ENCODE assay signal across 16 cellular contexts in genomic region chr12:49616533-49617219, GRCh38. TPM values are rescaled to one million over a fixed set of nuclear protein-coding genes. Genes with fewer than 3 reads are reported as not detected.
"Had no signal": no experiment of that assay in that cellular context is flagged by ENCODE, and none has a peak within 500 bp of the region (broad histone marks: within the 10 kb centered on the region; RNA-seq: fewer than 3 reads in every experiment).

No MANE protein-coding gene starts in this region.

- H3K27ac Mint-ChIP-seq: activated CD4-positive, alpha-beta memory T cell treated with anti-CD3 and anti-CD28 coated beads for 36 hours; activated CD4-positive, alpha-beta T cell treated with anti-CD3 and anti-CD28 coated beads for 36 hours; activated naive CD8-positive, alpha-beta T cell; effector memory CD8-positive, alpha-beta T cell; nephron progenitor cell had no signal

- H3K36me3 ChIP-seq: spleen had no signal

- H3K27ac ChIP-seq: foreskin keratinocyte, spleen had no signal

- FAIRE-seq: islet of Langerhans had no signal

- H3K27me3 ChIP-seq: foreskin keratinocyte had no signal

- DNase-seq: activated CD4-positive, alpha-beta memory T cell treated with anti-CD3 and anti-CD28 coated beads for 36 hours; activated CD4-positive, alpha-beta T cell treated with anti-CD3 and anti-CD28 coated beads for 36 hours; activated T-cell treated with anti-CD3 and anti-CD28 coated beads for 4 hours; amniotic stem cell; effector memory CD8-positive, alpha-beta T cell; foreskin keratinocyte; hippocampal formation; nephron progenitor cell; nucleus accumbens; posterior cingulate gyrus; spleen; stimulated activated CD8-positive, alpha-beta memory T cell treated with anti-CD3 and anti-CD28 coated beads, Interleukin-4, amount 100 ng/mL, for 48 hours; stimulated activated naive CD4-positive, alpha-beta T cell; T-helper 2 cell had no signal

- H3K4me3 Mint-ChIP-seq: activated CD4-positive, alpha-beta memory T cell treated with anti-CD3 and anti-CD28 coated beads for 36 hours; activated CD4-positive, alpha-beta T cell treated with anti-CD3 and anti-CD28 coated beads for 36 hours; activated naive CD8-positive, alpha-beta T cell; effector memory CD8-positive, alpha-beta T cell; nephron progenitor cell had no signal

- H3K36me3 Mint-ChIP-seq: activated CD4-positive, alpha-beta memory T cell treated with anti-CD3 and anti-CD28 coated beads for 36 hours had no signal

- H3K4me3 ChIP-seq: spleen had no signal

- ATAC-seq: activated CD4-positive, alpha-beta T cell treated with anti-CD3 and anti-CD28 coated beads for 36 hours; effector memory CD8-positive, alpha-beta T cell had no signal

- H3K9me3 Mint-ChIP-seq: activated CD4-positive, alpha-beta memory T cell treated with anti-CD3 and anti-CD28 coated beads for 36 hours; effector memory CD8-positive, alpha-beta T cell had no signal

RNA-seq across cellular contexts. Expression of gene FAM186B, which starts 11.2 kb away (rescaled TPM):
- total RNA-seq: activated CD4-positive, alpha-beta memory T cell treated with anti-CD3 and anti-CD28 coated beads for 36 hours had no signal
